Comparison of ENCODE assay signal across 8 cellular contexts in genomic region chr22:31969789-31970489, GRCh38.
DNase-seq lines count a peak whose midpoint lies in the region; FAIRE-seq and TF ChIP-seq lines count a peak whose summit lies in the region.

No MANE protein-coding gene starts in this region.

- FAIRE-seq in urothelium cell line (lab: Jason Lieb, UNC), result peak; percentile 68

- TF ChIP-seq CTCF in LNCAP (IDR thresholded peaks at IDR 0.05), result peak; percentile 55

- DNase-seq in AML-193 (lab: John Stamatoyannopoulos, UW) (peak; percentile 17 to 25), GM19238 (ENCODE audit: insufficient read length, low spot score) (peak; percentile 62), SHP77 (lab: John Stamatoyannopoulos, UW) (peak; percentile 62 to 79), glomerular visceral epithelial cell (ENCODE audit: extremely low spot score) (peak; percentile 71), nucleus accumbens (lab: John Stamatoyannopoulos, UW) (peak in 51 of 56 donors; percentile 12 to 80 (median 48)), urothelium cell line (ENCODE audit: low spot score) (peak; percentile 86)
- peak; percentile 66 for DNase-seq in activated naive CD4-positive, alpha-beta T cell treated with anti-CD3 and anti-CD28 coated beads, Interleukin-2, amount 50 U/mL, for 16 hours

Comparison
In these comparisons a context has a peak if more than half of its experiments do, and no peak if none do; other contexts are left out.
1. Peak in every context shown above with its lines: DNase-seq.
2. DNase-seq: peak in every context shown above with its lines; median percentile 86 in urothelium cell line; 71 in glomerular visceral epithelial cell; 70 in SHP77; 66 in activated naive CD4-positive, alpha-beta T cell treated with anti-CD3 and anti-CD28 coated beads, Interleukin-2, amount 50 U/mL, for 16 hours; 62 in GM19238; 48 in nucleus accumbens; 21 in AML-193.